Comparison of ENCODE assay signal across 1 cellular context in the genomic region with DNA sequence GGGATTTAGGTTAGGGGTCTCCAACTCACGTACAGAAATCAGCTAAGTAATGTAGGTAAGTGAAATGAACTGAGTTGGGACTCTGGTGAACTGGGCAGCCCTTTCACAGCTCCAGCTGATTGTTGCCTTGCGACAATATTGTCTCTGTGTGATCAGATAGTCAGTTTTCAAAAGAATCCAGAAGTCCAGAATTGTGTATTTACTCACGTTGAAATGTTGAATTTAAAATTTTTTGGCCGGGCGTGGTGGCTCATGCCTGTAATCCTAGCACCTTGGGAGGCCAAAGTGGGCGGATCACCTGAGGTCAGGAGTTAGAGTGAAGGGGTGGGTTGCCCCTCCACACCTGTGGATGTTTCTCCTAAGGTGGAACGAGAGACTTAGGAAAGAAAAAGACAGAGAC.
TF ChIP-seq lines count a peak whose summit lies in the region.

No MANE protein-coding gene starts in this region.

TF ChIP-seq in HCT116, 20 proteins besides CTCF, POLR2A, EP300 and RAD21:
- TF ChIP-seq EZH2phosphoT487 (IDR thresholded peaks at IDR 0.05; ENCODE audit: borderline replicate concordance), result no peak
- no peak for TF ChIP-seq YY1 (IDR thresholded peaks at IDR 0.05; ENCODE audit: extremely low read depth, insufficient replicate concordance, low read depth, low read length)
- no peak for TF ChIP-seq CBX3 (IDR thresholded peaks at IDR 0.05; ENCODE audit: low read depth)
- no peak for TF ChIP-seq POLR2AphosphoS5 (IDR thresholded peaks at IDR 0.05; ENCODE audit: low read depth, low read length)
- TF ChIP-seq, protein P1, sequence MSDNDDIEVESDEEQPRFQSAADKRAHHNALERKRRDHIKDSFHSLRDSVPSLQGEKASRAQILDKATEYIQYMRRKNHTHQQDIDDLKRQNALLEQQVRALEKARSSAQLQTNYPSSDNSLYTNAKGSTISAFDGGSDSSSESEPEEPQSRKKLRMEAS (IDR thresholded peaks at IDR 0.05), result no peak
- no peak for TF ChIP-seq FOSL1 (IDR thresholded peaks at IDR 0.05; ENCODE audit: low read depth)
- no peak for TF ChIP-seq SRF (IDR thresholded peaks at IDR 0.05; ENCODE audit: low read depth)
